13 cellular contexts compared by ENCODE assay signal in the genomic region with DNA sequence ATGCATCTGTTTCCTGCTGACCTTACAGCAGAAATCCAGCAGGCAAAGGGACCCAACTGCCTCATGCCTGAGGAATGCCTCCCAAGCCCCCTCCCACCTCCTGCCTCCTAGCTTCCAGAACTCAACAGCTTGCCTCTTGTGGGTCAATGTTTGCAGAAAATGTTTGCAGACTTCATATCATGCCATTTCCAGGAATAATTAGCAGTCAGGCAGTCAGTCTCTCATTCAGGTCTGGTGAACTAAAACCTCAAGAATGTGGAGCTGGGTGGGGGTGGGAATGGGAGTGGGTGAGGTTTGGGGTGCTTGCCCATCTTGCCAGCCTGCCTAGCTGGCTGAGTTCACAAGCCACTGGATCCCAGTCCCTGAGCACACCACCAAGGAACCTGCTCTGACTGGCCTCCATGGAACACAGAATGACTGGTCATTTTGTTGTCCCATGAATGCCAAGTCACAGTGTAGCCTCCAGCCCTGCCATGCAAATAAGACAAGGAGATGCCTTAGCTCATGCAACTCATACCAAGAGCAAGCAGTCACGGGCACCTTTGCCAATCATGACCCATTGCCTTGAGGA. TPM values are rescaled to one million over a fixed set of nuclear protein-coding genes. Genes with fewer than 3 reads are reported as not detected.
DNase-seq lines count a peak whose midpoint lies in the region; ATAC-seq and TF ChIP-seq lines count a peak whose summit lies in the region.
"Had no signal": no experiment of that assay in that cellular context is flagged by ENCODE, and none has a peak within 500 bp of the region (broad histone marks: within the 10 kb centered on the region; RNA-seq: fewer than 3 reads in every experiment).

No MANE protein-coding gene starts in this region.

- DNase-seq in AG20443 (ENCODE audit: low spot score) (peak; percentile 57), T47D (ENCODE audit: low read depth in 1 of 2, low spot score in 1 of 2) (peak; percentile 21 to 90), lower lobe of right lung (peak; percentile 51), GDM1 (lab: John Stamatoyannopoulos, UW) (no peak), CD1c-positive myeloid dendritic cell (ENCODE audit: extremely low spot score) (no peak), T-cell (no peak), NCI-H1092 (lab: John Stamatoyannopoulos, UW) (no peak)
- DNase-seq: activated CD4-positive, alpha-beta T cell treated with anti-CD3 and anti-CD28 coated beads, Interleukin-2, amount 50 U/mL, for 1 hour; cerebellar nuclear complex; NK-92 treated with Interleukin-12 subunit alpha and Interleukin-12 subunit beta, amount 100 ng/mL, for 24 hours; stimulated activated CD4-positive, alpha-beta T cell treated with anti-CD3 and anti-CD28 coated beads, Interleukin-2, amount 100 ng/mL, for 24 hours had no signal

- H3K27ac ChIP-seq in HUES48 (ENCODE audit: low read depth, low read length): peak overlapping the region; percentile 27
- no peak overlapping the region for H3K27ac ChIP-seq in lower lobe of right lung
- H3K27ac ChIP-seq: left ventricle myocardium inferior had no signal

- H3K4me3 Mint-ChIP-seq in T-cell: no peak overlapping the region

- H3K4me1 Mint-ChIP-seq in T-cell: no peaks in the 10 kb centered on the region

- no peak overlapping the region for H3K27ac Mint-ChIP-seq in T-cell

- H3K4me1 ChIP-seq in HUES48 (ENCODE audit: control insufficient read depth, insufficient read depth, low read length) (0 out of 2 replicates have a peak, but pooled peaks cover 4% of the 10 kb centered on the region), lower lobe of right lung (no peaks in the 10 kb centered on the region)
- H3K4me1 ChIP-seq: left ventricle myocardium inferior had no signal

- H3K9me3 ChIP-seq in HUES48 (ENCODE audit: control insufficient read depth, insufficient read depth, low read length) (no peaks in the 10 kb centered on the region), lower lobe of right lung (no peaks in the 10 kb centered on the region)
- H3K9me3 ChIP-seq: left ventricle myocardium inferior had no signal

- H3K27me3 ChIP-seq in HUES48 (ENCODE audit: control insufficient read depth, insufficient read depth, low read length) (peaks cover 12% of the 10 kb centered on the region), lower lobe of right lung (ENCODE audit: low read depth) (no peaks in the 10 kb centered on the region)

- no peak for TF ChIP-seq CTCF in lower lobe of right lung (IDR thresholded peaks at IDR 0.05)

- in situ Hi-C loops in T47D (cut with HindIII; ENCODE audit: low pct_unique_long_range_greater_than_20kb, low sequenced_read_pairs): no loop called here

- CTCF ChIA-PET in T-cell (lab: Charles Lee): interaction anchor here in 1 of 2 donors (0.6 kb wide), 1 partner anchor 13 kb away, joined by 4 read pairs; no protein-coding TSS in a partner anchor

- no peaks in the 10 kb centered on the region for H3K36me3 Mint-ChIP-seq in T-cell

- intact Hi-C loops in lower lobe of right lung (cut with DNase I): no loop called here

- no peak overlapping the region for H3K9ac ChIP-seq in HUES48 (ENCODE audit: low read depth, low read length)

- H3K9me3 Mint-ChIP-seq in T-cell: no peaks in the 10 kb centered on the region

- ATAC-seq in lower lobe of right lung: peak; percentile 91 to 94
- ATAC-seq in T-cell (replicated peaks in 1 of 4): no peak

- POLR2A ChIA-PET in T-cell (lab: Charles Lee): interaction anchor here in 1 of 2 donors (0.5 kb wide), 1 partner anchor 280 kb away, joined by 4 read pairs; no protein-coding TSS in a partner anchor

- peaks cover 0 to 18% of the 10 kb centered on the region in 2 donors for H3K27me3 Mint-ChIP-seq in T-cell

- H3K36me3 ChIP-seq in HUES48 (ENCODE audit: control insufficient read depth, insufficient read depth, low read length) (no peaks in the 10 kb centered on the region), lower lobe of right lung (no peaks in the 10 kb centered on the region)
- H3K36me3 ChIP-seq: left ventricle myocardium inferior had no signal

- H3K4me3 ChIP-seq in HUES48 (ENCODE audit: low read depth, low read length) (no peak overlapping the region), lower lobe of right lung (no peak overlapping the region)
- H3K4me3 ChIP-seq: left ventricle myocardium inferior had no signal

RNA-seq across cellular contexts. Expression of a gene that starts 12.1 kb away (rescaled TPM):
- total RNA-seq in lower lobe of right lung (not detected), T-cell (not detected)
- total RNA-seq: left ventricle myocardium inferior had no signal

Comparison
In these comparisons a context has a peak if more than half of its experiments do, and no peak if none do; other contexts are left out.
1. DNase-seq: peak in AG20443 (single experiment), T47D (2 of 2) and lower lobe of right lung (single experiment); none in GDM1 (single experiment), CD1c-positive myeloid dendritic cell (single experiment), T-cell (0 of 34) and NCI-H1092 (single experiment).
2. ATAC-seq: peak in lower lobe of right lung (2 of 2); none in T-cell (0 of 4).